ENCODE assay signal across 15 cellular contexts in the genomic region with DNA sequence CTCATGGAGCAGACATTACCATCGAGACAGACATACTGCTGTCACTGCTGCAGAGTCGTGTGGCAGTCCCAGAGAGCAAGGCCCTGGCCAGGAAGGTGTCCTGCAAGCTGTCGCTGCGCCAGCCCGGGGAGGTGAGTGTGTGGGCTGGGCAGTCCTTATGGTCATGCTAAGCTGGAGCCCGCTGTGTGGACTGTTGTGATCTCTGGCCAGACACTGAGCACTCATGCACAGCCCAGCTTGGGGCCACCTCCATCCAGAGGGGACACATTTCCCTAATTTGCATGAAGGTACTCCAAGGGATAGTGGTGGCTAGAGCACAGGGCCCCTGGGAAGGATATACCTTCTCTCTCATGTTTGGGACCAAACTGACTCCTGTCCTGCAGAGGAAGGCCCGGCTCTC. TPM values are rescaled to one million over a fixed set of nuclear protein-coding genes. Genes with fewer than 3 reads are reported as not detected.
DNase-seq lines count a peak whose midpoint lies in the region; ATAC-seq, FAIRE-seq and TF ChIP-seq lines count a peak whose summit lies in the region.
"Had no signal": no experiment of that assay in that cellular context is flagged by ENCODE, and none has a peak within 500 bp of the region (broad histone marks: within the 10 kb centered on the region; RNA-seq: fewer than 3 reads in every experiment).

No MANE protein-coding gene starts in this region.

- H3K27ac ChIP-seq in neuronal stem cell (replicated peaks; ENCODE audit: low read length) (no peak overlapping the region), pancreas (no peak overlapping the region)
- H3K27ac ChIP-seq: BLaER1 treated with 17β-estradiol and CSF1 and Interleukin-3, amounts not matched to agents 10 nM and 100 nM had no signal

- H3K4me3 Mint-ChIP-seq in natural killer cell treated with Interleukin-12 subunit alpha and Interleukin-12 subunit beta and Interleukin-15 and Interleukin-18, amount 100 ng/mL, for 72 hours = no peak overlapping the region
- H3K4me3 Mint-ChIP-seq in natural killer cell = no peak overlapping the region
- H3K4me3 Mint-ChIP-seq: CD4-positive, CD25-positive, alpha-beta regulatory T cell; GM23338 had no signal

- H3K18ac ChIP-seq in neuronal stem cell (ENCODE audit: low read length) = peak overlapping the region; percentile 36

- intact Hi-C loops in natural killer cell (cut with micrococcal nuclease) (no loop called here), pancreas (cut with DNase I) (no loop called here)

- H3K27ac Mint-ChIP-seq in natural killer cell treated with Interleukin-12 subunit alpha and Interleukin-12 subunit beta and Interleukin-15 and Interleukin-18, amount 100 ng/mL, for 72 hours = no peak overlapping the region
- no peak overlapping the region for H3K27ac Mint-ChIP-seq in natural killer cell

- WGBS in neuronal stem cell (ENCODE audit: extremely low coverage in 2 of 2, insufficient read length in 2 of 2, insufficient replicate concordance in 1 of 2), 2 donors = no CpG with 5 or more reads among the region's 7 CpGs
- WGBS in pancreas, 2 donors = 69 to 75% methylated on average over 7 of the region's 7 CpGs

- no peaks in the 10 kb centered on the region for H3K4me1 Mint-ChIP-seq in natural killer cell treated with Interleukin-12 subunit alpha and Interleukin-12 subunit beta and Interleukin-15 and Interleukin-18, amount 100 ng/mL, for 72 hours (ENCODE audit: low read depth in 2 of 2)
- no peaks in the 10 kb centered on the region for H3K4me1 Mint-ChIP-seq in natural killer cell
- H3K4me1 Mint-ChIP-seq: CD4-positive, CD25-positive, alpha-beta regulatory T cell; GM23338 had no signal

- H2BK5ac ChIP-seq in neuronal stem cell (ENCODE audit: low read length) = no peak overlapping the region

- H3K9ac ChIP-seq in neuronal stem cell (ENCODE audit: low read depth, low read length, poor library complexity) = peak overlapping the region; percentile 60
- H3K9ac ChIP-seq: BLaER1 treated with 17β-estradiol and CSF1 and Interleukin-3, amounts not matched to agents 10 nM and 100 nM had no signal

- peaks cover 0 to 2% of the 10 kb centered on the region in 2 donors for H3K27me3 Mint-ChIP-seq in natural killer cell treated with Interleukin-12 subunit alpha and Interleukin-12 subunit beta and Interleukin-15 and Interleukin-18, amount 100 ng/mL, for 72 hours
- H3K27me3 Mint-ChIP-seq in natural killer cell (ENCODE audit: low read depth in 2 of 2) = no peaks in the 10 kb centered on the region

- no peak overlapping the region for H2AK5ac ChIP-seq in neuronal stem cell (ENCODE audit: low read depth, low read length)

- H3K4me1 ChIP-seq in neuronal stem cell (ENCODE audit: control insufficient read depth in 2 of 2, insufficient read depth in 1 of 2, low read depth in 1 of 2, low read length in 2 of 2) = no peaks in the 10 kb centered on the region
- H3K4me1 ChIP-seq in pancreas = no peaks in the 10 kb centered on the region
- H3K4me1 ChIP-seq: HAP-1 had no signal

- H2BK12ac ChIP-seq in neuronal stem cell (ENCODE audit: low read length) = no peak overlapping the region

- H3K23ac ChIP-seq in neuronal stem cell (ENCODE audit: low read depth, low read length, poor library complexity) = no peak overlapping the region

- no peak overlapping the region for H2BK120ac ChIP-seq in neuronal stem cell (ENCODE audit: low read depth, low read length)

- no peak overlapping the region for H3K4ac ChIP-seq in neuronal stem cell (ENCODE audit: low read length)

- peaks cover 0 to 24% (median 0%) of the 10 kb centered on the region in 3 experiments for H3K27me3 ChIP-seq in neuronal stem cell (ENCODE audit: control insufficient read depth in 3 of 3, insufficient read depth in 3 of 3, low read depth in 1 of 3, low read length in 3 of 3)
- no peaks in the 10 kb centered on the region for H3K27me3 ChIP-seq in pancreas
- H3K27me3 ChIP-seq: BLaER1 treated with 17β-estradiol and CSF1 and Interleukin-3, amounts not matched to agents 10 nM and 100 nM had no signal

- H3K79me1 ChIP-seq in neuronal stem cell (ENCODE audit: low read depth, low read length) = no peaks in the 10 kb centered on the region

- peak; percentile 1 for DNase-seq in natural killer cell treated with Interleukin-12 subunit alpha and Interleukin-12 subunit beta and Interleukin-15 and Interleukin-18, amount 100 ng/mL, for 72 hours (ENCODE audit: low spot score)
- DNase-seq in natural killer cell = no peak
- DNase-seq in cerebellar cortex (ENCODE audit: low spot score) = peak; percentile 25
- DNase-seq in neuronal stem cell (ENCODE audit: low spot score) = no peak
- no peak for DNase-seq in HUDEP-2 (lab: John Stamatoyannopoulos, UW; ENCODE audit: unreplicated experiment in 76 of 76)
- no peak for DNase-seq in pancreas
- DNase-seq in NCI-H128 (lab: John Stamatoyannopoulos, UW; ENCODE audit: unreplicated experiment) = no peak
- DNase-seq: ACHN; CD4-positive, CD25-positive, alpha-beta regulatory T cell had no signal

- H3K14ac ChIP-seq in neuronal stem cell (ENCODE audit: low read length) = no peak overlapping the region

- no peak overlapping the region for H4K8ac ChIP-seq in neuronal stem cell (ENCODE audit: low read depth, low read length)

- TF ChIP-seq CTCF in natural killer cell (IDR thresholded peaks at IDR 0.05) = no peak
- no peak for TF ChIP-seq CTCF in pancreas (IDR thresholded peaks at IDR 0.05)

- H2BK15ac ChIP-seq in neuronal stem cell (ENCODE audit: low read length) = no peak overlapping the region

- H3K9me3 Mint-ChIP-seq in natural killer cell treated with Interleukin-12 subunit alpha and Interleukin-12 subunit beta and Interleukin-15 and Interleukin-18, amount 100 ng/mL, for 72 hours = no peaks in the 10 kb centered on the region
- H3K9me3 Mint-ChIP-seq in natural killer cell = no peaks in the 10 kb centered on the region
- H3K9me3 Mint-ChIP-seq: GM23338 had no signal

- H3K4me2 ChIP-seq in neuronal stem cell (ENCODE audit: insufficient read depth, low read length, poor library complexity, severe bottlenecking) = no peak overlapping the region
- H3K4me2 ChIP-seq: GM23338 had no signal

- H4K91ac ChIP-seq in neuronal stem cell (ENCODE audit: low read depth, low read length, poor library complexity) = no peak overlapping the region

- H3K36me3 ChIP-seq in neuronal stem cell (replicated peaks in 1 of 2; ENCODE audit: control insufficient read depth in 2 of 2, insufficient read depth in 2 of 2, low read length in 2 of 2) (no peaks in the 10 kb centered on the region), pancreas (no peaks in the 10 kb centered on the region)
- H3K36me3 ChIP-seq: BLaER1 treated with 17β-estradiol and CSF1 and Interleukin-3, amounts not matched to agents 10 nM and 100 nM; HAP-1 had no signal

- no peak overlapping the region for H3K4me3 ChIP-seq in neuronal stem cell (ENCODE audit: low read length in 2 of 2)
- H3K4me3 ChIP-seq in pancreas = no peak overlapping the region
- H3K4me3 ChIP-seq: BLaER1 treated with 17β-estradiol and CSF1 and Interleukin-3, amounts not matched to agents 10 nM and 100 nM; GM23338; HAP-1 had no signal

- no peaks in the 10 kb centered on the region for H3K9me3 ChIP-seq in neuronal stem cell (replicated peaks in 1 of 2; ENCODE audit: control insufficient read depth in 2 of 2, insufficient read depth in 1 of 2, low read depth in 1 of 2, low read length in 2 of 2)
- no peaks in the 10 kb centered on the region for H3K9me3 ChIP-seq in pancreas
- H3K9me3 ChIP-seq: BLaER1 treated with 17β-estradiol and CSF1 and Interleukin-3, amounts not matched to agents 10 nM and 100 nM; HAP-1 had no signal

- no peak for ATAC-seq in natural killer cell treated with Interleukin-12 subunit alpha and Interleukin-12 subunit beta and Interleukin-15 and Interleukin-18, amount 100 ng/mL, for 72 hours
- ATAC-seq in natural killer cell (no peak), GM21515 (IDR thresholded peaks at IDR 0.05; ENCODE audit: unreplicated experiment) (no peak), pancreas (no peak)
- ATAC-seq: GM23338 had no signal

- no peak overlapping the region for H2AFZ ChIP-seq in neuronal stem cell (ENCODE audit: low read length)
- H2AFZ ChIP-seq: GM23338 had no signal

- FAIRE-seq in pancreas (lab: Jason Lieb, UNC) = no peak

- no peaks in the 10 kb centered on the region for H3K36me3 Mint-ChIP-seq in natural killer cell treated with Interleukin-12 subunit alpha and Interleukin-12 subunit beta and Interleukin-15 and Interleukin-18, amount 100 ng/mL, for 72 hours
- H3K36me3 Mint-ChIP-seq in natural killer cell = no peaks in the 10 kb centered on the region
- H3K36me3 Mint-ChIP-seq: CD4-positive, CD25-positive, alpha-beta regulatory T cell had no signal

RNA-seq across cellular contexts. Expression of gene ANKK1, which starts 9.6 kb away (rescaled TPM):
- total RNA-seq in natural killer cell treated with Interleukin-12 subunit alpha and Interleukin-12 subunit beta and Interleukin-15 and Interleukin-18, amount 100 ng/mL, for 72 hours = under 1 TPM in 1 of 2 donors, not detected in 1; 0.19 TPM
- total RNA-seq in natural killer cell (under 1 TPM; 0.40 to 0.93 (median 0.73) TPM), pancreas (under 1 TPM in 5 of 6 donors, not detected in 1; 0.12 to 0.23 (median 0.14) TPM)
- polyA plus RNA-seq in neuronal stem cell (2013, experiment 1 of 2) = 0.13 TPM
- polyA plus RNA-seq in neuronal stem cell (2013, experiment 2 of 2) = 0.08 TPM
- 1 to 10 TPM in 1 of 2 donors, under 1 TPM in 1; 0.92 to 2.1 TPM for polyA plus RNA-seq in pancreas
- total RNA-seq: A172, HT-29 had no signal

Comparison
In these comparisons a context has a peak if more than half of its experiments do, and no peak if none do; other contexts are left out.
1. DNase-seq: peak in natural killer cell treated with Interleukin-12 subunit alpha and Interleukin-12 subunit beta and Interleukin-15 and Interleukin-18, amount 100 ng/mL, for 72 hours (single experiment) and cerebellar cortex (single experiment); none in natural killer cell (single experiment), neuronal stem cell (single experiment), HUDEP-2 (0 of 76), pancreas (0 of 6) and NCI-H128 (single experiment).